In the genomic region with DNA sequence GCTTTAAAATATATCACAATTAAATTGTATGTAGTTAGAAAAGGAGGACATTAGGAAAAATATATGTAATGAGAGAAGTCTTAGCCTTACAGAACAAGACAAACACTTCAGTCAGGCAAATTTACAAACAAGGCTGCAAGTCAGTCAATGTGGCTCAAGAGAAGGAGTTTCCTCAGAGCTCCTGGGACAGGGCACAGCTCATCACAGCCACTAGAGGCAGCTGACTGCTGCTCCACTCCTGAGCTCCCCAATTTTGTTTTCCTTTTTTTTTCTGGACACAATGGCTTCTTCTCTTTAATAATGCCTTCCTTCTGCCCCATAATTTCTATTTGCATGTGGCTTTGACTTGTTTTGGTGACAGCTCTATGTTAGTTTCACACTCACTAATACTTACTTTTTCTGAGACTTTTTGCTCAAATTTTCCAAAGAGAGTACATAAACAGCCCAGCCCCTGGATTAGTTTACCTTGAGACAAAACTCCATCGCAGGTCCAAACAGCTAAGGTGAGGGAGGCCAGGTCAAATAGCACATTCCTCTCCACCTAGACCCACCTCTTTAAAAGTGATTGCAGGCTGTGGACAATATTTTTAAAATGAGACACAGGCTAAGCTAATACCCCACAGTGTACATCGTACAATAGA, we compare ENCODE assay signal across 1 cellular context.
TF ChIP-seq lines count a peak whose summit lies in the region.

No MANE protein-coding gene starts in this region.

TF ChIP-seq in HepG2, 621 proteins besides CTCF, POLR2A, EP300 and RAD21 (continued from another document):
- TF ChIP-seq, protein P1, sequence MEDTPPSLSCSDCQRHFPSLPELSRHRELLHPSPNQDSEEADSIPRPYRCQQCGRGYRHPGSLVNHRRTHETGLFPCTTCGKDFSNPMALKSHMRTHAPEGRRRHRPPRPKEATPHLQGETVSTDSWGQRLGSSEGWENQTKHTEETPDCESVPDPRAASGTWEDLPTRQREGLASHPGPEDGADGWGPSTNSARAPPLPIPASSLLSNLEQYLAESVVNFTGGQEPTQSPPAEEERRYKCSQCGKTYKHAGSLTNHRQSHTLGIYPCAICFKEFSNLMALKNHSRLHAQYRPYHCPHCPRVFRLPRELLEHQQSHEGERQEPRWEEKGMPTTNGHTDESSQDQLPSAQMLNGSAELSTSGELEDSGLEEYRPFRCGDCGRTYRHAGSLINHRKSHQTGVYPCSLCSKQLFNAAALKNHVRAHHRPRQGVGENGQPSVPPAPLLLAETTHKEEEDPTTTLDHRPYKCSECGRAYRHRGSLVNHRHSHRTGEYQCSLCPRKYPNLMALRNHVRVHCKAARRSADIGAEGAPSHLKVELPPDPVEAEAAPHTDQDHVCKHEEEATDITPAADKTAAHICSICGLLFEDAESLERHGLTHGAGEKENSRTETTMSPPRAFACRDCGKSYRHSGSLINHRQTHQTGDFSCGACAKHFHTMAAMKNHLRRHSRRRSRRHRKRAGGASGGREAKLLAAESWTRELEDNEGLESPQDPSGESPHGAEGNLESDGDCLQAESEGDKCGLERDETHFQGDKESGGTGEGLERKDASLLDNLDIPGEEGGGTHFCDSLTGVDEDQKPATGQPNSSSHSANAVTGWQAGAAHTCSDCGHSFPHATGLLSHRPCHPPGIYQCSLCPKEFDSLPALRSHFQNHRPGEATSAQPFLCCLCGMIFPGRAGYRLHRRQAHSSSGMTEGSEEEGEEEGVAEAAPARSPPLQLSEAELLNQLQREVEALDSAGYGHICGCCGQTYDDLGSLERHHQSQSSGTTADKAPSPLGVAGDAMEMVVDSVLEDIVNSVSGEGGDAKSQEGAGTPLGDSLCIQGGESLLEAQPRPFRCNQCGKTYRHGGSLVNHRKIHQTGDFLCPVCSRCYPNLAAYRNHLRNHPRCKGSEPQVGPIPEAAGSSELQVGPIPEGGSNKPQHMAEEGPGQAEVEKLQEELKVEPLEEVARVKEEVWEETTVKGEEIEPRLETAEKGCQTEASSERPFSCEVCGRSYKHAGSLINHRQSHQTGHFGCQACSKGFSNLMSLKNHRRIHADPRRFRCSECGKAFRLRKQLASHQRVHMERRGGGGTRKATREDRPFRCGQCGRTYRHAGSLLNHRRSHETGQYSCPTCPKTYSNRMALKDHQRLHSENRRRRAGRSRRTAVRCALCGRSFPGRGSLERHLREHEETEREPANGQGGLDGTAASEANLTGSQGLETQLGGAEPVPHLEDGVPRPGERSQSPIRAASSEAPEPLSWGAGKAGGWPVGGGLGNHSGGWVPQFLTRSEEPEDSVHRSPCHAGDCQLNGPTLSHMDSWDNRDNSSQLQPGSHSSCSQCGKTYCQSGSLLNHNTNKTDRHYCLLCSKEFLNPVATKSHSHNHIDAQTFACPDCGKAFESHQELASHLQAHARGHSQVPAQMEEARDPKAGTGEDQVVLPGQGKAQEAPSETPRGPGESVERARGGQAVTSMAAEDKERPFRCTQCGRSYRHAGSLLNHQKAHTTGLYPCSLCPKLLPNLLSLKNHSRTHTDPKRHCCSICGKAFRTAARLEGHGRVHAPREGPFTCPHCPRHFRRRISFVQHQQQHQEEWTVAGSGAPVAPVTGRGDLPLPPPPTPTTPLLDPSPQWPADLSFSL (CRISPR knock-in tag; IDR thresholded peaks at IDR 0.05), result no peak
